ENCODE assay signal across 8 cellular contexts in genomic region chr19:12092065-12092867, GRCh38. TPM values are rescaled to one million over a fixed set of nuclear protein-coding genes. Genes with fewer than 3 reads are reported as not detected.
DNase-seq lines count a peak whose midpoint lies in the region; ATAC-seq and TF ChIP-seq lines count a peak whose summit lies in the region.

No MANE protein-coding gene starts in this region.

- DNase-seq in AG08396 (ENCODE audit: low spot score): peak; percentile 96
- DNase-seq in OCI-M1 (lab: John Stamatoyannopoulos, UW): peak; percentile 100
- DNase-seq in activated effector memory CD4-positive, alpha-beta T cell treated with anti-CD3 and anti-CD28 coated beads, Interleukin-2, amount 50 U/mL, for 16 hours: peak; percentile 83
- DNase-seq in stimulated activated naive CD8-positive, alpha-beta T cell treated with anti-CD3 and anti-CD28 coated beads, Interleukin-15, amount 100 ng/mL, for 72 hours: peak; percentile 78 to 87

- peak overlapping the region; percentile 89 to 93 for H3K4me3 Mint-ChIP-seq in stimulated activated naive CD8-positive, alpha-beta T cell treated with anti-CD3 and anti-CD28 coated beads, Interleukin-15, amount 100 ng/mL, for 72 hours

- no peak overlapping the region for H2AFZ ChIP-seq in neural cell (ENCODE audit: low read depth, low read length)

- H3K9me3 ChIP-seq in gastroesophageal sphincter (no peaks in the 10 kb centered on the region), neural cell (ENCODE audit: low read length) (no peaks in the 10 kb centered on the region)

- H3F3A ChIP-seq in neural cell (ENCODE audit: insufficient read depth, low read length, poor library complexity, severe bottlenecking): no peaks in the 10 kb centered on the region

- no peak for TF ChIP-seq POLR2A in gastroesophageal sphincter (IDR thresholded peaks at IDR 0.05)

- H3K27ac Mint-ChIP-seq in stimulated activated naive CD8-positive, alpha-beta T cell treated with anti-CD3 and anti-CD28 coated beads, Interleukin-15, amount 100 ng/mL, for 72 hours: peak overlapping the region; percentile 97 to 98

- peaks cover 0 to 5% of the 10 kb centered on the region in 2 donors for H3K9me3 Mint-ChIP-seq in stimulated activated naive CD8-positive, alpha-beta T cell treated with anti-CD3 and anti-CD28 coated beads, Interleukin-15, amount 100 ng/mL, for 72 hours

- H3K79me2 ChIP-seq in neural cell (replicated peaks; ENCODE audit: insufficient read depth, low read length): no peaks in the 10 kb centered on the region

- WGBS in gastroesophageal sphincter (ENCODE audit: low coverage in 1 of 2), 2 donors: 0 to 1% methylated on average over 4 to 9 of the region's 53 CpGs

- peak overlapping the region; percentile 53 to 77 for H3K4me3 ChIP-seq in gastroesophageal sphincter
- peak overlapping the region; percentile 59 for H3K4me3 ChIP-seq in neural cell (ENCODE audit: low read length)

- peaks cover 36% of the 10 kb centered on the region for H3K4me1 Mint-ChIP-seq in stimulated activated naive CD8-positive, alpha-beta T cell treated with anti-CD3 and anti-CD28 coated beads, Interleukin-15, amount 100 ng/mL, for 72 hours

- no peak for TF ChIP-seq EP300 in gastroesophageal sphincter (IDR thresholded peaks at IDR 0.05)
- no peak for TF ChIP-seq EP300 in neural cell (conservative IDR thresholded peaks at IDR 0.05; ENCODE audit: poor library complexity, severe bottlenecking)

- TF ChIP-seq RAD21 in neural cell (conservative IDR thresholded peaks at IDR 0.05): no peak

- no peaks in the 10 kb centered on the region for H3K9me2 ChIP-seq in neural cell (ENCODE audit: insufficient read depth, low read length)

- H3K36me3 ChIP-seq in gastroesophageal sphincter (peaks cover 0 to 5% of the 10 kb centered on the region in 2 donors), neural cell (ENCODE audit: insufficient read depth, low read length) (no peaks in the 10 kb centered on the region)

- H3K27me3 ChIP-seq in gastroesophageal sphincter (no peaks in the 10 kb centered on the region), neural cell (ENCODE audit: insufficient read depth, low read depth, low read length) (no peaks in the 10 kb centered on the region)

- TF ChIP-seq CTCF in gastroesophageal sphincter (IDR thresholded peaks at IDR 0.05) (no peak), neural cell (IDR thresholded peaks at IDR 0.05; ENCODE audit: poor library complexity, severe bottlenecking) (no peak)

- H3K4me2 ChIP-seq in neural cell (ENCODE audit: low read length): peak overlapping the region; percentile 6

- no peaks in the 10 kb centered on the region for H3K27me3 Mint-ChIP-seq in stimulated activated naive CD8-positive, alpha-beta T cell treated with anti-CD3 and anti-CD28 coated beads, Interleukin-15, amount 100 ng/mL, for 72 hours

- H3K4me1 ChIP-seq in gastroesophageal sphincter: peaks cover 0 to 30% (median 0%) of the 10 kb centered on the region in 3 donors

- peak overlapping the region; percentile 23 for H3K9ac ChIP-seq in neural cell (ENCODE audit: low read length)

- H4K20me1 ChIP-seq in neural cell (ENCODE audit: insufficient read depth): no peaks in the 10 kb centered on the region

- H3K27ac ChIP-seq in gastroesophageal sphincter (peak overlapping the region; percentile 9 to 88 (median 83)), neural cell (ENCODE audit: low read length) (no peak overlapping the region)

- peak; percentile 61 for ATAC-seq in GM21381 (IDR thresholded peaks at IDR 0.05; ENCODE audit: unreplicated experiment)
- peak; percentile 90 for ATAC-seq in gastroesophageal sphincter
- peak; percentile 93 for ATAC-seq in stimulated activated naive CD8-positive, alpha-beta T cell treated with anti-CD3 and anti-CD28 coated beads, Interleukin-15, amount 100 ng/mL, for 72 hours
- no peak for ATAC-seq in HG02623 (IDR thresholded peaks at IDR 0.05; ENCODE audit: unreplicated experiment)

TF ChIP-seq in neural cell, 6 proteins besides CTCF, POLR2A, EP300 and RAD21:
- TF ChIP-seq, protein P1, sequence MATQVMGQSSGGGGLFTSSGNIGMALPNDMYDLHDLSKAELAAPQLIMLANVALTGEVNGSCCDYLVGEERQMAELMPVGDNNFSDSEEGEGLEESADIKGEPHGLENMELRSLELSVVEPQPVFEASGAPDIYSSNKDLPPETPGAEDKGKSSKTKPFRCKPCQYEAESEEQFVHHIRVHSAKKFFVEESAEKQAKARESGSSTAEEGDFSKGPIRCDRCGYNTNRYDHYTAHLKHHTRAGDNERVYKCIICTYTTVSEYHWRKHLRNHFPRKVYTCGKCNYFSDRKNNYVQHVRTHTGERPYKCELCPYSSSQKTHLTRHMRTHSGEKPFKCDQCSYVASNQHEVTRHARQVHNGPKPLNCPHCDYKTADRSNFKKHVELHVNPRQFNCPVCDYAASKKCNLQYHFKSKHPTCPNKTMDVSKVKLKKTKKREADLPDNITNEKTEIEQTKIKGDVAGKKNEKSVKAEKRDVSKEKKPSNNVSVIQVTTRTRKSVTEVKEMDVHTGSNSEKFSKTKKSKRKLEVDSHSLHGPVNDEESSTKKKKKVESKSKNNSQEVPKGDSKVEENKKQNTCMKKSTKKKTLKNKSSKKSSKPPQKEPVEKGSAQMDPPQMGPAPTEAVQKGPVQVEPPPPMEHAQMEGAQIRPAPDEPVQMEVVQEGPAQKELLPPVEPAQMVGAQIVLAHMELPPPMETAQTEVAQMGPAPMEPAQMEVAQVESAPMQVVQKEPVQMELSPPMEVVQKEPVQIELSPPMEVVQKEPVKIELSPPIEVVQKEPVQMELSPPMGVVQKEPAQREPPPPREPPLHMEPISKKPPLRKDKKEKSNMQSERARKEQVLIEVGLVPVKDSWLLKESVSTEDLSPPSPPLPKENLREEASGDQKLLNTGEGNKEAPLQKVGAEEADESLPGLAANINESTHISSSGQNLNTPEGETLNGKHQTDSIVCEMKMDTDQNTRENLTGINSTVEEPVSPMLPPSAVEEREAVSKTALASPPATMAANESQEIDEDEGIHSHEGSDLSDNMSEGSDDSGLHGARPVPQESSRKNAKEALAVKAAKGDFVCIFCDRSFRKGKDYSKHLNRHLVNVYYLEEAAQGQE (IDR thresholded peaks at IDR 0.05; ENCODE audit: borderline replicate concordance): no peak
- TF ChIP-seq POLR2AphosphoS5 (IDR thresholded peaks at IDR 0.05) (no peak), MXI1 (conservative IDR thresholded peaks at IDR 0.05; ENCODE audit: poor library complexity, severe bottlenecking) (no peak), EZH2 (IDR thresholded peaks at IDR 0.05; ENCODE audit: borderline replicate concordance, insufficient read depth, low read length, poor library complexity, severe bottlenecking) (no peak), SMC3 (conservative IDR thresholded peaks at IDR 0.05; ENCODE audit: poor library complexity) (no peak), TAF1 (IDR thresholded peaks at IDR 0.05; ENCODE audit: low read depth) (no peak)
TF ChIP-seq in neural cell: peak in this region for 0.

RNA-seq across cellular contexts. Expression of gene ZNF844, which starts 27.7 kb away (rescaled TPM):
- total RNA-seq in gastroesophageal sphincter: 10 to 100 TPM in 2 of 4 donors, 1 to 10 TPM in 2; 8.0 to 19.0 (median 9.9) TPM
- polyA plus RNA-seq in neural cell: 11.1 and 15.1 TPM in 2 replicates
- polyA minus RNA-seq in neural cell: 40.7 and 43.2 TPM in 2 replicates

RNA-seq across cellular contexts. Expression of gene ZNF878, which starts 39.5 kb away (rescaled TPM):
- under 1 TPM in 1 of 4 donors, not detected in 3; 0.27 TPM for total RNA-seq in gastroesophageal sphincter
- polyA plus RNA-seq in neural cell: 0.21 TPM in 1 of 2 replicates, not detected in the other
- 0.24 and 0.93 TPM in 2 replicates for polyA minus RNA-seq in neural cell

RNA-seq across cellular contexts. Expression of gene ZNF20, which starts 47.9 kb away (rescaled TPM):
- 1 to 10 TPM; 1.9 to 4.9 (median 3.1) TPM for total RNA-seq in gastroesophageal sphincter
- polyA plus RNA-seq in neural cell: 12.0 and 15.3 TPM in 2 replicates
- 34.6 and 36.3 TPM in 2 replicates for polyA minus RNA-seq in neural cell

RNA-seq across cellular contexts. Expression of gene ZNF433, which starts 56.8 kb away (rescaled TPM):
- 10 to 100 TPM in 1 of 4 donors, 1 to 10 TPM in 3; 5.4 to 12.8 (median 6.5) TPM for total RNA-seq in gastroesophageal sphincter
- polyA plus RNA-seq in neural cell: 37.3 and 40.6 TPM in 2 replicates
- polyA minus RNA-seq in neural cell: 73.5 and 85.4 TPM in 2 replicates
